Comparison of ENCODE assay signal across 1 cellular context in the genomic region with DNA sequence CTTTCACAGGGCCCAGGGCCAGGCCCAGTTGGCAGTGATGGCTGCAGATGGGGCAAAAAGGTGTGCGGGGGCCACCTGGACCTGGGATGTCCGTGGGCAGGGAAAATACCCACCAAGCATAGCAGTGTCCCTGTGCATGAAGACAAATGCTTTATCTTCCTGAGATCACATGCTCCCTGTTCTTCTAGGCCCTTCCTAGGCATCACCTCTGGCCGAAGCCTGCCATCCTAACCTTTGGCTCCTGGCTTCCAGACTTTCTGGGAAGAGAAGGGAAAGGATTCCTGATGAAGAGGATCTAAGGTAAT.
TF ChIP-seq lines count a peak whose summit lies in the region.

No MANE protein-coding gene starts in this region.

TF ChIP-seq in H1, 55 proteins besides CTCF, POLR2A, EP300 and RAD21 (continued from another document):
- TF ChIP-seq, protein P1, sequence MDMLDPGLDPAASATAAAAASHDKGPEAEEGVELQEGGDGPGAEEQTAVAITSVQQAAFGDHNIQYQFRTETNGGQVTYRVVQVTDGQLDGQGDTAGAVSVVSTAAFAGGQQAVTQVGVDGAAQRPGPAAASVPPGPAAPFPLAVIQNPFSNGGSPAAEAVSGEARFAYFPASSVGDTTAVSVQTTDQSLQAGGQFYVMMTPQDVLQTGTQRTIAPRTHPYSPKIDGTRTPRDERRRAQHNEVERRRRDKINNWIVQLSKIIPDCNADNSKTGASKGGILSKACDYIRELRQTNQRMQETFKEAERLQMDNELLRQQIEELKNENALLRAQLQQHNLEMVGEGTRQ (IDR thresholded peaks at IDR 0.05; ENCODE audit: low read length) = no peak
- TF ChIP-seq SRF (IDR thresholded peaks at IDR 0.05; ENCODE audit: low read depth, low read length) (no peak), TAF1 (IDR thresholded peaks at IDR 0.05; ENCODE audit: low read depth, low read length) (no peak), TEAD4 (IDR thresholded peaks at IDR 0.05; ENCODE audit: low read depth, low read length) (no peak), KDM1A (IDR thresholded peaks at IDR 0.05; ENCODE audit: borderline replicate concordance, low read length) (no peak), NANOG (IDR thresholded peaks at IDR 0.05; ENCODE audit: insufficient read depth, low read depth, low read length, poor library complexity, severe bottlenecking) (no peak), SP2 (IDR thresholded peaks at IDR 0.05; ENCODE audit: low read length) (no peak), BCL11A (IDR thresholded peaks at IDR 0.05; ENCODE audit: low read depth in 2 of 2, low read length in 2 of 2) (no peak), CHD1 (IDR thresholded peaks at IDR 0.05; ENCODE audit: low read depth, low read length) (no peak), SUZ12 (IDR thresholded peaks at IDR 0.05; ENCODE audit: low read length) (no peak), HDAC2 (IDR thresholded peaks at IDR 0.05; ENCODE audit: borderline replicate concordance in 1 of 2, low read depth in 2 of 2, low read length in 2 of 2) (no peak), EZH2 (IDR thresholded peaks at IDR 0.05; ENCODE audit: low read depth, low read length, severe bottlenecking) (no peak), YY1 (IDR thresholded peaks at IDR 0.05; ENCODE audit: low read depth, low read length) (no peak)
- TF ChIP-seq, protein P2, sequence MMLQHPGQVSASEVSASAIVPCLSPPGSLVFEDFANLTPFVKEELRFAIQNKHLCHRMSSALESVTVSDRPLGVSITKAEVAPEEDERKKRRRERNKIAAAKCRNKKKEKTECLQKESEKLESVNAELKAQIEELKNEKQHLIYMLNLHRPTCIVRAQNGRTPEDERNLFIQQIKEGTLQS (IDR thresholded peaks at IDR 0.05; ENCODE audit: insufficient read depth, low read depth, low read length) = no peak
